In the genomic region with DNA sequence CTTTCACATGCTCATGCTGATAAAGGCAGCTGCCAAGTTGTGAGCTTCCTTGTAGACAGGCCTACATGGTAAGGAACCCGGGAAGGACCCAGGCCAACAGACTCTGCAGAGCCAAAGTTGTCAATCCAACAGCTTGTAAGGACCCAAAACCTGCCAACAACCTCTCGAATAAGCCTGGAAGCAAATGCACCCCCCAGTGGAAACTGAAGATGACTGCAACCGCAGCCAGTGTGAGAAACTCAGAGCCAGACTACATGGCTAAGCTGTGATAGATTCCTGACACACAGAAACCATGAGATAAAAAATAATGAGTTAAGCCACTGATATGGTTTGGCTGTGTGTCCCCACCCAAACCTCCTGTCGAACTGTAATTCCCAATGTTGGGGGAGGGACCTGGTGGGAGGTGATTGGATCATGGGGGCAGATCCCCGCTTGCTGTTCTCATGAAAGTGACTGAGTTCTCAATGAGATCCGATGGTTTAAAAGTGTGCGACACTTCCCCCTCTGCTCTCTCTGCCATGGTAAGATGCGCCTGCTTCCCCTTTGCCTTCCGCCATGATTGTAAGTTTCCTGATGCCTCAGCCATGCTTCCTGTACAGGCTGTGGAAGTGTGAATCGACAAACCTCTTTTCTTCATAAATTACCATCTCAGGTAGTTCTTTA, we compare ENCODE assay signal across 9 cellular contexts. TPM values are rescaled to one million over a fixed set of nuclear protein-coding genes. Genes with fewer than 3 reads are reported as not detected.
DNase-seq lines count a peak whose midpoint lies in the region; ATAC-seq and TF ChIP-seq lines count a peak whose summit lies in the region.
"Had no signal": no experiment of that assay in that cellular context is flagged by ENCODE, and none has a peak within 500 bp of the region (broad histone marks: within the 10 kb centered on the region; RNA-seq: fewer than 3 reads in every experiment).

No MANE protein-coding gene starts in this region.

- TF ChIP-seq CTCF in VCaP (conservative IDR thresholded peaks at IDR 0.05): peak; percentile 32; the same call in 1 of the 2 replicates
- TF ChIP-seq CTCF in right lobe of liver (IDR thresholded peaks at IDR 0.05): peak; percentile 3 to 42 (median 32)

- no peaks in the 10 kb centered on the region for H3K36me3 ChIP-seq in HUES64 (ENCODE audit: insufficient read depth, low read length)
- H3K36me3 ChIP-seq in right lobe of liver: no peaks in the 10 kb centered on the region

- H3K4me3 ChIP-seq in HUES64 (ENCODE audit: low read length) (no peak overlapping the region), right lobe of liver (no peak overlapping the region)

- H3K27me3 ChIP-seq in HUES64 (ENCODE audit: insufficient read depth, low read length) (no peaks in the 10 kb centered on the region), right lobe of liver (no peaks in the 10 kb centered on the region)

- intact Hi-C loops in right lobe of liver (cut with DNase I): no loop called here

- no peak overlapping the region for H3K9ac ChIP-seq in HUES64 (ENCODE audit: low read depth, low read length)

- H3K4me1 ChIP-seq in HUES64 (ENCODE audit: insufficient read depth, low read length) (peaks cover 17% of the 10 kb centered on the region), right lobe of liver (no peaks in the 10 kb centered on the region)

- WGBS in HUES64: 55% methylated on average over 10 of the region's 10 CpGs
- WGBS in right lobe of liver (ENCODE audit: insufficient coverage, low coverage, low lambda C conversion rate, missing lambda C conversion rate): 40% methylated on average over 8 of the region's 10 CpGs

- peak; percentile 49 for DNase-seq in Daoy (ENCODE audit: low read depth)
- no peak for DNase-seq in right lobe of liver
- no peak for DNase-seq in NCI-H2081 treated with DMSO at 0.1 percent for 48 hours (lab: John Stamatoyannopoulos, UW)
- no peak for DNase-seq in epidermal melanocyte (ENCODE audit: insufficient read length, low spot score)

- H3K27ac ChIP-seq in HUES64 (ENCODE audit: low read depth, low read length) (peak overlapping the region; percentile 44; the same call in 1 of the 2 replicates), VCaP (no peak overlapping the region), right lobe of liver (no peak overlapping the region)

- no peak for TF ChIP-seq POLR2A in right lobe of liver (IDR thresholded peaks at IDR 0.05)

- H3K9me3 ChIP-seq in HUES64 (ENCODE audit: insufficient read depth, low read depth, low read length) (no peaks in the 10 kb centered on the region), right lobe of liver (no peaks in the 10 kb centered on the region)

- ATAC-seq in right lobe of liver (peak in 3 of 4 donors; percentile 40 to 72 (median 67)), GM21529 (IDR thresholded peaks at IDR 0.05; ENCODE audit: unreplicated experiment) (no peak), HG02884 (IDR thresholded peaks at IDR 0.05; ENCODE audit: unreplicated experiment) (no peak)

RNA-seq across cellular contexts. Expression of a gene that starts 18.8 kb away (rescaled TPM):
- total RNA-seq in Daoy (2014; rRNA removed; shearing (Covaris generic)): not detected in 2 replicates
- 1.1 TPM for polyA plus RNA-seq in HUES64 (2013, experiment 1 of 2)
- polyA plus RNA-seq in HUES64 (2013, experiment 2 of 2): 1.1 TPM
- not detected for total RNA-seq in right lobe of liver
- total RNA-seq: pulmonary artery endothelial cell had no signal

RNA-seq across cellular contexts. Expression of a gene that starts 20.8 kb away (rescaled TPM):
- total RNA-seq in Daoy (2014; rRNA removed; shearing (Covaris generic)): 0.51 TPM in 1 of 2 replicates, not detected in the other
- 0.85 TPM for polyA plus RNA-seq in HUES64 (2013, experiment 1 of 2)
- 1.7 TPM for polyA plus RNA-seq in HUES64 (2013, experiment 2 of 2)
- 1 to 10 TPM in 3 of 6 experiments, under 1 TPM in 3; 0.22 to 4.4 (median 0.92) TPM for total RNA-seq in right lobe of liver

RNA-seq across cellular contexts. Expression of a gene that starts 23.2 kb away (rescaled TPM):
- not detected in 2 replicates for total RNA-seq in Daoy (2014; rRNA removed; shearing (Covaris generic))
- polyA plus RNA-seq in HUES64 (2013, experiment 1 of 2): not detected
- polyA plus RNA-seq in HUES64 (2013, experiment 2 of 2): not detected
- total RNA-seq in right lobe of liver: not detected
- total RNA-seq: pulmonary artery endothelial cell had no signal

RNA-seq across cellular contexts. Expression of a gene that starts 39.5 kb away (rescaled TPM):
- total RNA-seq in Daoy (2014; rRNA removed; shearing (Covaris generic)): not detected in 2 replicates
- polyA plus RNA-seq in HUES64 (2013, experiment 1 of 2): not detected
- polyA plus RNA-seq in HUES64 (2013, experiment 2 of 2): not detected
- total RNA-seq in right lobe of liver: not detected
- total RNA-seq: pulmonary artery endothelial cell had no signal

RNA-seq across cellular contexts. Expression of a gene that starts 47.6 kb away (rescaled TPM):
- not detected in 2 replicates for total RNA-seq in Daoy (2014; rRNA removed; shearing (Covaris generic))
- not detected for polyA plus RNA-seq in HUES64 (2013, experiment 1 of 2)
- polyA plus RNA-seq in HUES64 (2013, experiment 2 of 2): not detected
- not detected for total RNA-seq in right lobe of liver
- total RNA-seq: pulmonary artery endothelial cell had no signal

Comparison
In these comparisons a context has a peak if more than half of its experiments do, and no peak if none do; other contexts are left out.
1. ATAC-seq: peak in right lobe of liver (3 of 4); none in GM21529 (single experiment) and HG02884 (single experiment).